22 cellular contexts compared by ENCODE assay signal in the genomic region with DNA sequence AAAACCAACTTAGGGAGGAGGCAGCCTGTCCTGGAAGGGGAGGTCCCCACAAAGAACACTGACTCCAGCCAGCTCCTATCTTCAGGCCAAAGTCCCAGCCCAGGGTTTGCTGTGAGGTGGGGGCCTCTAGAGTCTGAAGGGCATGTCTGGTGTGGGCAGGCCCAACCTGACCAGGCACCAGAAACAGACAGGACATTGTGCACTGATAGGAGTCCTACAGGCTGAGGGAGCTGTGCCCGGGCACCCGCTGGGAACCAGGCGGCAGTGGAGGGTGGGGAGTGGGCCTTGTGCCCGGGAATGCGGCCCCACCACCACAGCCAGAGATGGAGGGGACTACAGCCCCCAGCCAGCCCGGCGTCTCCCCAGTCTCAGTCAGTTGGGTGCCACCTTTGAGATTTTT.
DNase-seq lines count a peak whose midpoint lies in the region; ATAC-seq, FAIRE-seq and TF ChIP-seq lines count a peak whose summit lies in the region.
"Had no signal": no experiment of that assay in that cellular context is flagged by ENCODE, and none has a peak within 500 bp of the region (broad histone marks: within the 10 kb centered on the region; RNA-seq: fewer than 3 reads in every experiment).

No MANE protein-coding gene starts in this region.

- no peak overlapping the region for H2AFZ ChIP-seq in SK-N-SH (ENCODE audit: low read depth)

- H3K27ac ChIP-seq in SK-N-SH (ENCODE audit: low read depth in 2 of 2, low read length in 1 of 2) = no peak overlapping the region
- no peak overlapping the region for H3K27ac ChIP-seq in Peyer's patch
- no peak overlapping the region for H3K27ac ChIP-seq in kidney (ENCODE audit: low read depth in 2 of 2, low read length in 2 of 2)
- H3K27ac ChIP-seq: 22Rv1, BLaER1, epithelial cell of prostate, gastroesophageal sphincter, RWPE1 had no signal

- peaks cover 25% of the 10 kb centered on the region for H3K9me3 Mint-ChIP-seq in stimulated activated memory B cell treated with anti-CD40 and anti-IgM and Interleukin-4, amounts not matched to agents 10 μg/mL and 1 μg/mL and 100 μg/mL, for 72 hours
- peaks cover 4% of the 10 kb centered on the region for H3K9me3 Mint-ChIP-seq in glutamatergic neuron (ENCODE audit: unreplicated experiment)

- H3K4me1 ChIP-seq in SK-N-SH (ENCODE audit: control insufficient read depth in 1 of 2, insufficient read depth in 2 of 2, low read depth in 1 of 2, low read length in 1 of 2) = no peaks in the 10 kb centered on the region; a peak in 1 of 4 replicates
- no peaks in the 10 kb centered on the region for H3K4me1 ChIP-seq in Peyer's patch
- no peaks in the 10 kb centered on the region for H3K4me1 ChIP-seq in kidney (ENCODE audit: control insufficient read depth in 1 of 2, insufficient read depth in 1 of 2, low read depth in 1 of 2, low read length in 2 of 2)
- H3K4me1 ChIP-seq: BLaER1, gastroesophageal sphincter had no signal

- no peak for FAIRE-seq in kidney (lab: Jason Lieb, UNC)
- FAIRE-seq: GM12891 had no signal

- TF ChIP-seq RAD21 in SK-N-SH (IDR thresholded peaks at IDR 0.05; ENCODE audit: low read length) = no peak

- no peak overlapping the region for H3K4me2 ChIP-seq in SK-N-SH
- H3K4me2 ChIP-seq: BLaER1 had no signal

- no peak overlapping the region for H3K27ac Mint-ChIP-seq in stimulated activated memory B cell treated with anti-CD40 and anti-IgM and Interleukin-4, amounts not matched to agents 10 μg/mL and 1 μg/mL and 100 μg/mL, for 72 hours
- no peak overlapping the region for H3K27ac Mint-ChIP-seq in glutamatergic neuron (ENCODE audit: unreplicated experiment)

- POLR2A ChIA-PET in SK-N-SH (lab: Yijun Ruan, JAX) = no interaction called here

- H3K9me2 ChIP-seq in SK-N-SH = no peaks in the 10 kb centered on the region

- H4K20me1 ChIP-seq in SK-N-SH (ENCODE audit: insufficient read depth) = no peaks in the 10 kb centered on the region
- H4K20me1 ChIP-seq: BLaER1 had no signal

- WGBS in SK-N-SH (ENCODE audit: low lambda C conversion rate) = 49% methylated on average over 7 of the region's 7 CpGs

- no peak overlapping the region for H3K4me3 Mint-ChIP-seq in stimulated activated memory B cell treated with anti-CD40 and anti-IgM and Interleukin-4, amounts not matched to agents 10 μg/mL and 1 μg/mL and 100 μg/mL, for 72 hours
- no peak overlapping the region for H3K4me3 Mint-ChIP-seq in glutamatergic neuron (ENCODE audit: unreplicated experiment)

- H3F3A ChIP-seq in SK-N-SH (replicated peaks; ENCODE audit: insufficient read depth) = no peaks in the 10 kb centered on the region

- TF ChIP-seq POLR2A in Peyer's patch (IDR thresholded peaks at IDR 0.05) = no peak

- H3K36me3 Mint-ChIP-seq in stimulated activated memory B cell treated with anti-CD40 and anti-IgM and Interleukin-4, amounts not matched to agents 10 μg/mL and 1 μg/mL and 100 μg/mL, for 72 hours = no peaks in the 10 kb centered on the region
- H3K36me3 Mint-ChIP-seq in glutamatergic neuron (ENCODE audit: unreplicated experiment) = peaks cover 20% of the 10 kb centered on the region

- H3K79me2 ChIP-seq in SK-N-SH (ENCODE audit: insufficient read depth) = no peaks in the 10 kb centered on the region

- no peak overlapping the region for H3K4me3 ChIP-seq in SK-N-SH (ENCODE audit: low read depth in 2 of 2, low read length in 1 of 2)
- H3K4me3 ChIP-seq in Peyer's patch = no peak overlapping the region
- H3K4me3 ChIP-seq in kidney (ENCODE audit: low read length in 2 of 2) = no peak overlapping the region
- H3K4me3 ChIP-seq: BLaER1, gastroesophageal sphincter had no signal

- ATAC-seq in SK-N-SH treated with all-trans-retinoic acid at 6 μM for 48 hours = no peak
- ATAC-seq in stimulated activated memory B cell treated with anti-CD40 and anti-IgM and Interleukin-4, amounts not matched to agents 10 μg/mL and 1 μg/mL and 100 μg/mL, for 72 hours = peak; percentile 32
- ATAC-seq in HG03565 (IDR thresholded peaks at IDR 0.05; ENCODE audit: unreplicated experiment) = no peak
- ATAC-seq in GM21381 (IDR thresholded peaks at IDR 0.05; ENCODE audit: unreplicated experiment) = no peak
- ATAC-seq: gastroesophageal sphincter, left ventricle myocardium superior had no signal

- intact Hi-C loops in kidney (cut with DNase I) = no loop called here

- no peaks in the 10 kb centered on the region for H3K4me1 Mint-ChIP-seq in stimulated activated memory B cell treated with anti-CD40 and anti-IgM and Interleukin-4, amounts not matched to agents 10 μg/mL and 1 μg/mL and 100 μg/mL, for 72 hours
- H3K4me1 Mint-ChIP-seq in glutamatergic neuron (ENCODE audit: low read depth, unreplicated experiment) = no peaks in the 10 kb centered on the region

- no peak for TF ChIP-seq EP300 in SK-N-SH (IDR thresholded peaks at IDR 0.05; ENCODE audit: borderline replicate concordance in 1 of 2, low read depth in 1 of 2, low read length in 1 of 2)

- DNase-seq in SK-N-SH (peak; percentile 11), Peyer's patch (peak in 2 of 3 donors; percentile 19 to 29), kidney (peak; percentile 68), glutamatergic neuron (no peak)
- DNase-seq: activated CD4-positive, alpha-beta T cell treated with anti-CD3 and anti-CD28 coated beads, Interleukin-2, amount 50 U/mL, for 4 hours; dermis blood vessel endothelial cell; GDM1; IMR-90; left ventricle myocardium superior; NCI-H187; NCI-H446 treated with DMSO at 0.1 percent for 48 hours; NK-92 treated with Interleukin-12 subunit alpha and Interleukin-12 subunit beta, amount 100 ng/mL, for 24 hours had no signal

- H3K36me3 ChIP-seq in SK-N-SH (replicated peaks in 1 of 2; ENCODE audit: control insufficient read depth in 1 of 2, insufficient read depth in 2 of 2, low read length in 1 of 2) = no peaks in the 10 kb centered on the region
- no peaks in the 10 kb centered on the region for H3K36me3 ChIP-seq in Peyer's patch
- H3K36me3 ChIP-seq in kidney (ENCODE audit: control insufficient read depth in 1 of 2, insufficient read depth in 2 of 2, low read length in 2 of 2) = no peaks in the 10 kb centered on the region
- H3K36me3 ChIP-seq: BLaER1, gastroesophageal sphincter had no signal

- H3K27me3 Mint-ChIP-seq in stimulated activated memory B cell treated with anti-CD40 and anti-IgM and Interleukin-4, amounts not matched to agents 10 μg/mL and 1 μg/mL and 100 μg/mL, for 72 hours = peaks cover 17% of the 10 kb centered on the region
- peaks cover 5% of the 10 kb centered on the region for H3K27me3 Mint-ChIP-seq in glutamatergic neuron (ENCODE audit: unreplicated experiment)

- TF ChIP-seq CTCF in SK-N-SH (IDR thresholded peaks at IDR 0.05) (no peak), Peyer's patch (IDR thresholded peaks at IDR 0.05) (no peak), kidney (IDR thresholded peaks at IDR 0.05; ENCODE audit: borderline replicate concordance, extremely low read depth, insufficient read depth) (no peak), glutamatergic neuron (IDR thresholded peaks at IDR 0.05; ENCODE audit: partially characterized antibody, unreplicated experiment) (no peak)

- H3K9ac ChIP-seq in SK-N-SH (no peak overlapping the region), kidney (ENCODE audit: low read length in 2 of 2) (no peak overlapping the region)
- H3K9ac ChIP-seq: BLaER1 had no signal

- CTCF ChIA-PET in SK-N-SH (lab: Yijun Ruan, JAX) = interaction anchor here (0.8 to 1.4 kb wide), 2 partner anchors 60 to 68 kb away, joined by 3 read pairs; no protein-coding TSS in a partner anchor

- H3K9me3 ChIP-seq in SK-N-SH (no peaks in the 10 kb centered on the region; the same call in none of the 2 replicates), Peyer's patch (no peaks in the 10 kb centered on the region), kidney (ENCODE audit: control insufficient read depth in 1 of 2, low read length in 2 of 2) (peaks cover 0 to under 1% of the 10 kb centered on the region in 2 donors)

- H3K27me3 ChIP-seq in SK-N-SH (ENCODE audit: insufficient read depth) = no peaks in the 10 kb centered on the region
- no peaks in the 10 kb centered on the region for H3K27me3 ChIP-seq in Peyer's patch
- H3K27me3 ChIP-seq: BLaER1, gastroesophageal sphincter had no signal

TF ChIP-seq in SK-N-SH, 30 proteins besides CTCF, POLR2A, EP300 and RAD21 (continues in another document):
- TF ChIP-seq, protein P1, sequence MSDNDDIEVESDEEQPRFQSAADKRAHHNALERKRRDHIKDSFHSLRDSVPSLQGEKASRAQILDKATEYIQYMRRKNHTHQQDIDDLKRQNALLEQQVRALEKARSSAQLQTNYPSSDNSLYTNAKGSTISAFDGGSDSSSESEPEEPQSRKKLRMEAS (IDR thresholded peaks at IDR 0.05; ENCODE audit: low read depth) = no peak
- no peak for TF ChIP-seq TEAD4 (IDR thresholded peaks at IDR 0.05; ENCODE audit: borderline replicate concordance, insufficient read depth)
- TF ChIP-seq EZH2phosphoT487 (IDR thresholded peaks at IDR 0.05; ENCODE audit: borderline replicate concordance, low read depth) = no peak
- TF ChIP-seq CHD2 (IDR thresholded peaks at IDR 0.05; ENCODE audit: low read length, partially characterized antibody) = no peak
- TF ChIP-seq, protein P2, sequence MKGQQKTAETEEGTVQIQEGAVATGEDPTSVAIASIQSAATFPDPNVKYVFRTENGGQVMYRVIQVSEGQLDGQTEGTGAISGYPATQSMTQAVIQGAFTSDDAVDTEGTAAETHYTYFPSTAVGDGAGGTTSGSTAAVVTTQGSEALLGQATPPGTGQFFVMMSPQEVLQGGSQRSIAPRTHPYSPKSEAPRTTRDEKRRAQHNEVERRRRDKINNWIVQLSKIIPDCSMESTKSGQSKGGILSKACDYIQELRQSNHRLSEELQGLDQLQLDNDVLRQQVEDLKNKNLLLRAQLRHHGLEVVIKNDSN (IDR thresholded peaks at IDR 0.05; ENCODE audit: borderline replicate concordance, low read depth) = no peak

TF ChIP-seq in SK-N-SH treated with all-trans-retinoic acid at 6 μM for 48 hours, 23 proteins besides CTCF, POLR2A, EP300 and RAD21 (continues in another document):
- TF ChIP-seq RARB (CRISPR knock-in tag; IDR thresholded peaks at IDR 0.05) (no peak), ZC3H10 (CRISPR knock-in tag; IDR thresholded peaks at IDR 0.05) (no peak), ZNF70 (CRISPR knock-in tag; IDR thresholded peaks at IDR 0.05) (no peak), BACH2 (CRISPR knock-in tag; IDR thresholded peaks at IDR 0.05; ENCODE audit: borderline replicate concordance) (no peak), ZNF8 (CRISPR knock-in tag; IDR thresholded peaks at IDR 0.05) (no peak)
